Comparison of ENCODE assay signal across 8 cellular contexts in genomic region chr15:100721758-100722550, GRCh38.
DNase-seq lines count a peak whose midpoint lies in the region; ATAC-seq, FAIRE-seq and TF ChIP-seq lines count a peak whose summit lies in the region.

No MANE protein-coding gene starts in this region.

- H3K4me3 ChIP-seq in BLaER1 treated with 17β-estradiol and CSF1 and Interleukin-3, amounts not matched to agents 10 nM and 100 nM = no peak overlapping the region
- H3K4me3 ChIP-seq in keratinocyte (ENCODE audit: control insufficient read depth in 2 of 3, extremely low read depth in 1 of 3, insufficient read depth in 2 of 3, low read depth in 1 of 3, low read length in 3 of 3) (peak overlapping the region in 2 of 3 experiments; percentile 46 to 53), transverse colon (no peak overlapping the region)

- dilution Hi-C loops in keratinocyte (cut with MboI; ENCODE audit: extremely low pct_ligation_motif_present, low sequenced_read_pairs) = no loop called here

- TF ChIP-seq POLR2A in transverse colon (IDR thresholded peaks at IDR 0.05) = no peak

- no peaks in the 10 kb centered on the region for H3K36me3 ChIP-seq in BLaER1 treated with 17β-estradiol and CSF1 and Interleukin-3, amounts not matched to agents 10 nM and 100 nM
- H3K36me3 ChIP-seq in keratinocyte (ENCODE audit: control insufficient read depth in 2 of 2, extremely low read depth in 1 of 2, insufficient read depth in 2 of 2, low read length in 2 of 2) = no peaks in the 10 kb centered on the region
- H3K36me3 ChIP-seq in transverse colon = no peaks in the 10 kb centered on the region

- H4K20me1 ChIP-seq in BLaER1 treated with 17β-estradiol and CSF1 and Interleukin-3, amounts not matched to agents 10 nM and 100 nM = no peaks in the 10 kb centered on the region
- H4K20me1 ChIP-seq in keratinocyte (ENCODE audit: control insufficient read depth, extremely low read depth, insufficient read depth, low read length) = no peaks in the 10 kb centered on the region

- no peak for TF ChIP-seq CTCF in keratinocyte (optimal IDR thresholded peaks at IDR 0.05 in 1 of 3, IDR thresholded peaks at IDR 0.05 in 1 of 3, conservative IDR thresholded peaks at IDR 0.05 in 1 of 3; ENCODE audit: extremely low read depth in 1 of 3, insufficient read depth in 2 of 3, low read length in 3 of 3)
- TF ChIP-seq CTCF in transverse colon (IDR thresholded peaks at IDR 0.05) = no peak
- TF ChIP-seq CTCF in GM10266 (IDR thresholded peaks at IDR 0.05; ENCODE audit: control insufficient read depth, insufficient read depth, low read depth, missing control alignments) = no peak

- H3K4me2 ChIP-seq in BLaER1 treated with 17β-estradiol and CSF1 and Interleukin-3, amounts not matched to agents 10 nM and 100 nM = peak overlapping the region in 9 of 11 experiments; percentile 26 to 82 (median 58); a peak in 18 of 22 replicates
- H3K4me2 ChIP-seq in keratinocyte (ENCODE audit: control insufficient read depth, extremely low read depth, insufficient read depth, low read depth, low read length) = peak overlapping the region; percentile 92

- no peaks in the 10 kb centered on the region for H3K79me2 ChIP-seq in keratinocyte (ENCODE audit: control insufficient read depth, insufficient read depth, low read length)

- peak overlapping the region in 3 of 11 experiments; percentile 6 to 50 (median 39); a peak in 4 of 22 replicates for H3K9ac ChIP-seq in BLaER1 treated with 17β-estradiol and CSF1 and Interleukin-3, amounts not matched to agents 10 nM and 100 nM
- peak overlapping the region; percentile 95 for H3K9ac ChIP-seq in keratinocyte (ENCODE audit: control insufficient read depth, extremely low read depth, insufficient read depth, low read length)

- FAIRE-seq in keratinocyte (lab: Jason Lieb, UNC) = peak; percentile 100

- in situ Hi-C loops in transverse colon (cut with MboI; ENCODE audit: low pct_ligation_motif_present in 1 of 4, low pct_unique_long_range_greater_than_20kb in 1 of 4, low sequenced_read_pairs in 3 of 4) = no loop called here

- TF ChIP-seq EP300 in transverse colon (IDR thresholded peaks at IDR 0.05; ENCODE audit: low read depth) = peak; percentile 15

- 32% methylated on average over 12 of the region's 12 CpGs; no CpG with 5 or more reads in 1 of the 2 donors for WGBS in transverse colon (ENCODE audit: low coverage in 1 of 2), 2 donors

- H3K9me3 ChIP-seq in BLaER1 treated with 17β-estradiol and CSF1 and Interleukin-3, amounts not matched to agents 10 nM and 100 nM (replicated peaks in 1 of 11) = no peaks in the 10 kb centered on the region
- H3K9me3 ChIP-seq in keratinocyte (ENCODE audit: control insufficient read depth, low read depth, low read length) = no peaks in the 10 kb centered on the region
- no peaks in the 10 kb centered on the region for H3K9me3 ChIP-seq in transverse colon

- H3K27me3 ChIP-seq in BLaER1 treated with 17β-estradiol and CSF1 and Interleukin-3, amounts not matched to agents 10 nM and 100 nM = no peaks in the 10 kb centered on the region
- no peaks in the 10 kb centered on the region for H3K27me3 ChIP-seq in keratinocyte (ENCODE audit: control insufficient read depth, extremely low read depth, insufficient read depth, low read length)
- H3K27me3 ChIP-seq in transverse colon = no peaks in the 10 kb centered on the region

- DNase-seq in LHCN-M2 (ENCODE audit: low read depth) (peak; percentile 99), keratinocyte (ENCODE audit: low read depth, low spot score) (peak; percentile 99), transverse colon (peak; percentile 64), GM10266 (ENCODE audit: extremely low spot score) (no peak)

- H2AFZ ChIP-seq in keratinocyte (ENCODE audit: control insufficient read depth, low read length) = no peak overlapping the region

- H3K4me1 ChIP-seq in BLaER1 treated with 17β-estradiol and CSF1 and Interleukin-3, amounts not matched to agents 10 nM and 100 nM = peaks cover 16 to 44% (median 34%) of the 10 kb centered on the region in 10 experiments
- H3K4me1 ChIP-seq in keratinocyte (ENCODE audit: control insufficient read depth, extremely low read depth, insufficient read depth, low read length) (peaks cover 49% of the 10 kb centered on the region), transverse colon (peaks cover 0 to 11% (median 4%) of the 10 kb centered on the region in 4 donors)

- intact Hi-C loops in transverse colon (cut with DNase I; ENCODE audit: low total_unique reads) = no loop called here

- no peak for ATAC-seq in HG03342 (IDR thresholded peaks at IDR 0.05; ENCODE audit: unreplicated experiment)
- no peak for ATAC-seq in HG02852 (IDR thresholded peaks at IDR 0.05; ENCODE audit: unreplicated experiment)

- no peaks in the 10 kb centered on the region for H3K9me1 ChIP-seq in keratinocyte (ENCODE audit: control insufficient read depth, extremely low read depth, insufficient read depth, low read length)

- H3K27ac ChIP-seq in BLaER1 treated with 17β-estradiol and CSF1 and Interleukin-3, amounts not matched to agents 10 nM and 100 nM = peak overlapping the region in 9 of 11 experiments; percentile 16 to 80 (median 50); a peak in 14 of 22 replicates
- H3K27ac ChIP-seq in angular gyrus (ENCODE audit: low read depth, low read length) (peak overlapping the region; percentile 76), keratinocyte (ENCODE audit: control insufficient read depth, insufficient read depth, low read length) (peak overlapping the region; percentile 100), transverse colon (peak overlapping the region; percentile 55 to 78 (median 74))

Comparison
In these comparisons a context has a peak if more than half of its experiments do, and no peak if none do; other contexts are left out.
1. H3K27ac ChIP-seq: peak in every context shown above with its lines; median percentile 100 in keratinocyte; 76 in angular gyrus; 74 in transverse colon; 50 in BLaER1 treated with 17β-estradiol and CSF1 and Interleukin-3, amounts not matched to agents 10 nM and 100 nM.
2. H3K4me3 ChIP-seq: peak in keratinocyte (2 of 3); none in BLaER1 treated with 17β-estradiol and CSF1 and Interleukin-3, amounts not matched to agents 10 nM and 100 nM (0 of 10) and transverse colon (0 of 4).